Comparison of ENCODE assay signal across 1 cellular context in genomic region chr18:61612517-61612916, GRCh38.
TF ChIP-seq lines count a peak whose summit lies in the region.

No MANE protein-coding gene starts in this region.

TF ChIP-seq in HepG2, 621 proteins besides CTCF, POLR2A, EP300 and RAD21 (continued from another document):
- no peak for TF ChIP-seq HBP1 (CRISPR knock-in tag; IDR thresholded peaks at IDR 0.05; ENCODE audit: low read depth)
- no peak for TF ChIP-seq SATB2 (CRISPR knock-in tag; IDR thresholded peaks at IDR 0.05)
- TF ChIP-seq NR2F6 (IDR thresholded peaks at IDR 0.05), result no peak
- no peak for TF ChIP-seq NR2F6 (CRISPR knock-in tag; IDR thresholded peaks at IDR 0.05)
- no peak for TF ChIP-seq MTA3 (CRISPR knock-in tag; IDR thresholded peaks at IDR 0.05)
- TF ChIP-seq MYPOP (CRISPR knock-in tag; IDR thresholded peaks at IDR 0.05), result no peak
- TF ChIP-seq THYN1 (CRISPR knock-in tag; IDR thresholded peaks at IDR 0.05; ENCODE audit: borderline replicate concordance, low read depth), result no peak
- no peak for TF ChIP-seq POGZ (CRISPR knock-in tag; IDR thresholded peaks at IDR 0.05)
- TF ChIP-seq TRIM24 (CRISPR knock-in tag; IDR thresholded peaks at IDR 0.05), result no peak
- TF ChIP-seq ZNF879 (CRISPR knock-in tag; IDR thresholded peaks at IDR 0.05), result no peak
- TF ChIP-seq ZNF230 (CRISPR knock-in tag; IDR thresholded peaks at IDR 0.05), result no peak
- no peak for TF ChIP-seq SP5 (CRISPR knock-in tag; IDR thresholded peaks at IDR 0.05; ENCODE audit: borderline replicate concordance, low read depth)
- no peak for TF ChIP-seq FOSL2 (CRISPR knock-in tag; IDR thresholded peaks at IDR 0.05)
- no peak for TF ChIP-seq SRY (CRISPR knock-in tag; IDR thresholded peaks at IDR 0.05)
- no peak for TF ChIP-seq MIER2 (CRISPR knock-in tag; IDR thresholded peaks at IDR 0.05)
- TF ChIP-seq MTF1 (CRISPR knock-in tag; IDR thresholded peaks at IDR 0.05), result no peak
